ENCODE assay signal across 19 cellular contexts in the genomic region with DNA sequence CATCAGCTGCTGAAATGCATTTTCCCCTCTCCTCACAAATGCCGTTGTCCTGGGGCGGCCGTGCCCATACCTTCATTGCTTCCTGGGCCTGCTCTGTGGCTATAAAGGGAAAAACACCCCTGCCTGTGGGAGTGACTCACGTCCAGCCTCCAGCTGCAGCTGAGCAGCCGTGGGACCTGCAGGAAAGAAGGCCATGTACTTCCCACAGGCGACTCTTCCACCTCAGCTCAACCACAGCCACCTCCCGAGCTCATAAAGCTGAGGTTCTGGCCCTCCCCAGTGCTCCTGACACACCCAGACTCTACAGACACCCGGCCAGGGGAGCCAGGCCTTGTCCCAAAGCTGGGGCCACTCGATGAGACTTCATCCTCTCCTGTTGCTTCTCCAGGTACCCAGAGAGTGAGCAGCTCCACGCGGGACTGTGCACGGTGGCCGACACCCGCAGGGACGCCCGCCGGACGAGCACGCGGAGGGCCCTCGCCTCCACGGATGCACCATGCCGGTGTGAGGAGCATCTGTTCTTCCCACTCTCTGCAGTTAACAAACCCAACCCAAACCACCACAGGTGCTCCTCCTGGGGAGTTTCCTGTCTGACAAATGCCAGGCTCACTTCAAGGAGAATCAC. TPM values are rescaled to one million over a fixed set of nuclear protein-coding genes. Genes with fewer than 3 reads are reported as not detected.
DNase-seq lines count a peak whose midpoint lies in the region; ATAC-seq, FAIRE-seq and TF ChIP-seq lines count a peak whose summit lies in the region.
"Had no signal": no experiment of that assay in that cellular context is flagged by ENCODE, and none has a peak within 500 bp of the region (broad histone marks: within the 10 kb centered on the region; RNA-seq: fewer than 3 reads in every experiment).

No MANE protein-coding gene starts in this region.

- no peak for TF ChIP-seq CTCF in fibroblast of villous mesenchyme (IDR thresholded peaks at IDR 0.05; ENCODE audit: insufficient read depth, low read depth, low read length)

- peaks cover 2% of the 10 kb centered on the region for H3K27me3 Mint-ChIP-seq in activated T-helper 1 cell treated with anti-CD3 and anti-CD28 coated beads, Interleukin-12 subunit alpha, Interleukin-12 subunit beta, Interleukin-2, Interleukin-4 antibody, amounts not matched to agents 30 ng/mL and 10 ng/mL and 1 ng/mL, durations not matched to agents 14 hours and 24 hours and 36 hours (ENCODE audit: insufficient read depth)
- H3K27me3 Mint-ChIP-seq in stimulated activated memory B cell treated with anti-CD40 and anti-IgM and Interleukin-4, amounts not matched to agents 10 μg/mL and 1 μg/mL and 100 μg/mL, for 72 hours, result no peaks in the 10 kb centered on the region
- H3K27me3 Mint-ChIP-seq: CD8-positive, alpha-beta memory T cell had no signal

- H4K12ac ChIP-seq in trophoblast cell (ENCODE audit: low read depth, low read length), result no peak overlapping the region

- WGBS in trophoblast cell (ENCODE audit: extremely low coverage, insufficient coverage, insufficient read length), result no CpG with 5 or more reads among the region's 23 CpGs

- no peak overlapping the region for H3K23ac ChIP-seq in trophoblast cell (ENCODE audit: low read length)

- H2AFZ ChIP-seq in trophoblast cell (ENCODE audit: insufficient read depth, low read length, poor library complexity), result no peak overlapping the region
- H2AFZ ChIP-seq: GM23338, parathyroid adenoma had no signal

- no peak overlapping the region for H4K91ac ChIP-seq in trophoblast cell (ENCODE audit: low read depth, low read length)

- H3K4me2 ChIP-seq in trophoblast cell (ENCODE audit: low read length), result no peak overlapping the region
- H3K4me2 ChIP-seq: GM23338 had no signal

- no peak overlapping the region for H3K4ac ChIP-seq in trophoblast cell (ENCODE audit: low read depth, low read length)

- H3K27ac ChIP-seq in trophoblast cell (ENCODE audit: low read depth, low read length), result peak overlapping the region; percentile 22
- H3K27ac ChIP-seq: parathyroid adenoma had no signal

- H3K9me3 Mint-ChIP-seq in activated T-helper 1 cell treated with anti-CD3 and anti-CD28 coated beads, Interleukin-12 subunit alpha, Interleukin-12 subunit beta, Interleukin-2, Interleukin-4 antibody, amounts not matched to agents 30 ng/mL and 10 ng/mL and 1 ng/mL, durations not matched to agents 14 hours and 24 hours and 36 hours, result no peaks in the 10 kb centered on the region
- H3K9me3 Mint-ChIP-seq in stimulated activated memory B cell treated with anti-CD40 and anti-IgM and Interleukin-4, amounts not matched to agents 10 μg/mL and 1 μg/mL and 100 μg/mL, for 72 hours, result no peaks in the 10 kb centered on the region
- H3K9me3 Mint-ChIP-seq: CD8-positive, alpha-beta memory T cell; GM23338; naive thymus-derived CD4-positive, alpha-beta T cell had no signal

- H2BK12ac ChIP-seq in trophoblast cell (ENCODE audit: low read length), result no peak overlapping the region

- H3K4me3 ChIP-seq in fibroblast of villous mesenchyme (ENCODE audit: low read depth, low read length) (no peak overlapping the region), trophoblast cell (ENCODE audit: low read depth, low read length) (no peak overlapping the region)
- H3K4me3 ChIP-seq: GM23338, lung had no signal

- H2BK5ac ChIP-seq in trophoblast cell (ENCODE audit: low read depth, low read length, poor library complexity), result no peak overlapping the region

- H3K18ac ChIP-seq in trophoblast cell (ENCODE audit: low read length), result peak overlapping the region; percentile 7

- no peak overlapping the region for H3K9ac ChIP-seq in trophoblast cell (ENCODE audit: low read length)
- H3K9ac ChIP-seq: parathyroid adenoma had no signal

- H3K36me3 ChIP-seq in trophoblast cell (ENCODE audit: control insufficient read depth in 1 of 2, insufficient read depth in 2 of 2, low read length in 2 of 2), result peaks cover 20 to 23% of the 10 kb centered on the region in 2 experiments

- peak overlapping the region; percentile 1 for H3K14ac ChIP-seq in trophoblast cell (ENCODE audit: low read length)

- DNase-seq in H54 (ENCODE audit: insufficient read length, low spot score), result peak; percentile 91
- DNase-seq in RPMI7951 (ENCODE audit: low read depth), result peak; percentile 65
- DNase-seq in fibroblast of villous mesenchyme (ENCODE audit: low read depth), result peak; percentile 37
- no peak for DNase-seq in trophoblast cell
- DNase-seq in activated T-helper 1 cell treated with anti-CD3 and anti-CD28 coated beads, Interleukin-12 subunit alpha, Interleukin-12 subunit beta, Interleukin-2, Interleukin-4 antibody, amounts not matched to agents 30 ng/mL and 10 ng/mL and 1 ng/mL, durations not matched to agents 14 hours and 24 hours and 36 hours (ENCODE audit: low spot score), result no peak
- DNase-seq: activated CD4-positive, alpha-beta T cell treated with anti-CD3 and anti-CD28 coated beads for 4 hours; CD8-positive, alpha-beta memory T cell; naive thymus-derived CD4-positive, alpha-beta T cell; NCI-H1105 treated with DMSO at 0.1 percent for 48 hours; NCI-H510A; stimulated activated naive CD4-positive, alpha-beta T cell had no signal

- no peak overlapping the region for H2BK120ac ChIP-seq in trophoblast cell (ENCODE audit: insufficient read depth, low read length, poor library complexity)

- no peak overlapping the region for H4K8ac ChIP-seq in trophoblast cell (ENCODE audit: low read depth, low read length)

- ATAC-seq in HG02938 (IDR thresholded peaks at IDR 0.05; ENCODE audit: unreplicated experiment), result no peak
- ATAC-seq in stimulated activated memory B cell treated with anti-CD40 and anti-IgM and Interleukin-4, amounts not matched to agents 10 μg/mL and 1 μg/mL and 100 μg/mL, for 72 hours, result no peak
- ATAC-seq: GM23338; naive thymus-derived CD4-positive, alpha-beta T cell; sciatic nerve had no signal

- peaks cover 26 to 40% of the 10 kb centered on the region in 2 experiments for H3K4me1 ChIP-seq in trophoblast cell (ENCODE audit: control insufficient read depth in 1 of 2, insufficient read depth in 2 of 2, low read length in 2 of 2)

- peaks cover 9% of the 10 kb centered on the region for H3K4me1 Mint-ChIP-seq in activated T-helper 1 cell treated with anti-CD3 and anti-CD28 coated beads, Interleukin-12 subunit alpha, Interleukin-12 subunit beta, Interleukin-2, Interleukin-4 antibody, amounts not matched to agents 30 ng/mL and 10 ng/mL and 1 ng/mL, durations not matched to agents 14 hours and 24 hours and 36 hours (ENCODE audit: low read depth)
- H3K4me1 Mint-ChIP-seq in stimulated activated memory B cell treated with anti-CD40 and anti-IgM and Interleukin-4, amounts not matched to agents 10 μg/mL and 1 μg/mL and 100 μg/mL, for 72 hours, result peaks cover 25% of the 10 kb centered on the region

- no peak overlapping the region for H2AK5ac ChIP-seq in trophoblast cell (ENCODE audit: low read length)

- H3K36me3 Mint-ChIP-seq in activated T-helper 1 cell treated with anti-CD3 and anti-CD28 coated beads, Interleukin-12 subunit alpha, Interleukin-12 subunit beta, Interleukin-2, Interleukin-4 antibody, amounts not matched to agents 30 ng/mL and 10 ng/mL and 1 ng/mL, durations not matched to agents 14 hours and 24 hours and 36 hours (ENCODE audit: low read depth), result no peaks in the 10 kb centered on the region
- H3K36me3 Mint-ChIP-seq in stimulated activated memory B cell treated with anti-CD40 and anti-IgM and Interleukin-4, amounts not matched to agents 10 μg/mL and 1 μg/mL and 100 μg/mL, for 72 hours, result peaks cover 19% of the 10 kb centered on the region

- no peaks in the 10 kb centered on the region for H3K27me3 ChIP-seq in trophoblast cell (ENCODE audit: insufficient read depth, low read length)

- FAIRE-seq in H54 (lab: Jason Lieb, UNC), result peak; percentile 15
- FAIRE-seq: endothelial cell of umbilical vein, GM12892 had no signal

- H3K79me1 ChIP-seq in trophoblast cell (ENCODE audit: low read length), result peaks cover 9% of the 10 kb centered on the region

- no peak overlapping the region for H3K27ac Mint-ChIP-seq in activated T-helper 1 cell treated with anti-CD3 and anti-CD28 coated beads, Interleukin-12 subunit alpha, Interleukin-12 subunit beta, Interleukin-2, Interleukin-4 antibody, amounts not matched to agents 30 ng/mL and 10 ng/mL and 1 ng/mL, durations not matched to agents 14 hours and 24 hours and 36 hours
- H3K27ac Mint-ChIP-seq in stimulated activated memory B cell treated with anti-CD40 and anti-IgM and Interleukin-4, amounts not matched to agents 10 μg/mL and 1 μg/mL and 100 μg/mL, for 72 hours, result no peak overlapping the region

- H3K79me2 ChIP-seq in trophoblast cell (ENCODE audit: control insufficient read depth, insufficient read depth, low read length, poor library complexity), result peaks cover 4% of the 10 kb centered on the region

- no peak overlapping the region for H3K4me3 Mint-ChIP-seq in activated T-helper 1 cell treated with anti-CD3 and anti-CD28 coated beads, Interleukin-12 subunit alpha, Interleukin-12 subunit beta, Interleukin-2, Interleukin-4 antibody, amounts not matched to agents 30 ng/mL and 10 ng/mL and 1 ng/mL, durations not matched to agents 14 hours and 24 hours and 36 hours
- H3K4me3 Mint-ChIP-seq in stimulated activated memory B cell treated with anti-CD40 and anti-IgM and Interleukin-4, amounts not matched to agents 10 μg/mL and 1 μg/mL and 100 μg/mL, for 72 hours, result no peak overlapping the region
- H3K4me3 Mint-ChIP-seq: CD8-positive, alpha-beta memory T cell; GM23338; naive thymus-derived CD4-positive, alpha-beta T cell had no signal

- intact Hi-C loops in activated T-helper 1 cell treated with anti-CD3 and anti-CD28 coated beads, Interleukin-12 subunit alpha, Interleukin-12 subunit beta, Interleukin-2, Interleukin-4 antibody, amounts not matched to agents 30 ng/mL and 10 ng/mL and 1 ng/mL, durations not matched to agents 14 hours and 24 hours and 36 hours (cut with micrococcal nuclease), result no loop called here

- H3K9me3 ChIP-seq in trophoblast cell (ENCODE audit: insufficient read depth, low read depth, low read length), result peaks cover 3% of the 10 kb centered on the region

- no peak for TF ChIP-seq POLR2A in H54 (IDR thresholded peaks at IDR 0.05; ENCODE audit: low read depth, low read length)

RNA-seq across cellular contexts. Expression of a gene that starts 3.2 kb away (rescaled TPM):
- total RNA-seq in RPMI7951 (2014; rRNA removed; shearing (Covaris generic)), result 0.39 and 0.84 TPM in 2 replicates
- total RNA-seq in fibroblast of villous mesenchyme, result 1.9 and 2.6 TPM in 2 replicates
- polyA plus RNA-seq in trophoblast cell (2013), result 5.2 and 5.3 TPM in 2 replicates
- not detected in 2 replicates for total RNA-seq in activated T-helper 1 cell treated with anti-CD3 and anti-CD28 coated beads, Interleukin-12 subunit alpha, Interleukin-12 subunit beta, Interleukin-2, Interleukin-4 antibody, amounts not matched to agents 30 ng/mL and 10 ng/mL and 1 ng/mL, durations not matched to agents 14 hours and 24 hours and 36 hours
- total RNA-seq: CD8-positive, alpha-beta memory T cell; GM23338 had no signal

RNA-seq across cellular contexts. Expression of a gene that starts 46.8 kb away (rescaled TPM):
- 1.7 and 5.0 TPM in 2 replicates for total RNA-seq in RPMI7951 (2014; rRNA removed; shearing (Covaris generic))
- total RNA-seq in fibroblast of villous mesenchyme, result under 0.01 TPM in 1 of 2 replicates, not detected in the other
- 5.6 and 6.0 TPM in 2 replicates for polyA plus RNA-seq in trophoblast cell (2013)
- 2.2 and 2.8 TPM in 2 replicates for total RNA-seq in activated T-helper 1 cell treated with anti-CD3 and anti-CD28 coated beads, Interleukin-12 subunit alpha, Interleukin-12 subunit beta, Interleukin-2, Interleukin-4 antibody, amounts not matched to agents 30 ng/mL and 10 ng/mL and 1 ng/mL, durations not matched to agents 14 hours and 24 hours and 36 hours

Comparison
In these comparisons a context has a peak if more than half of its experiments do, and no peak if none do; other contexts are left out.
1. DNase-seq: peak in H54 (single experiment), RPMI7951 (single experiment) and fibroblast of villous mesenchyme (single experiment); none in trophoblast cell (0 of 2) and activated T-helper 1 cell treated with anti-CD3 and anti-CD28 coated beads, Interleukin-12 subunit alpha, Interleukin-12 subunit beta, Interleukin-2, Interleukin-4 antibody, amounts not matched to agents 30 ng/mL and 10 ng/mL and 1 ng/mL, durations not matched to agents 14 hours and 24 hours and 36 hours (single experiment).